In genomic region chr16:78407191-78407590, GRCh38 we compare ENCODE assay signal across 26 cellular contexts.
DNase-seq lines count a peak whose midpoint lies in the region; ATAC-seq and TF ChIP-seq lines count a peak whose summit lies in the region.
"Had no signal": no experiment of that assay in that cellular context is flagged by ENCODE, and none has a peak within 500 bp of the region (broad histone marks: within the 10 kb centered on the region; RNA-seq: fewer than 3 reads in every experiment).

No MANE protein-coding gene starts in this region.

- H3K9me3 Mint-ChIP-seq in neural progenitor cell = peaks cover 16% of the 10 kb centered on the region

- H3K9ac ChIP-seq in adipocyte (ENCODE audit: low read length) (no peak overlapping the region), neural progenitor cell (no peak overlapping the region)

- no peaks in the 10 kb centered on the region for H3K79me2 ChIP-seq in neural progenitor cell (ENCODE audit: low read depth)

- no peak overlapping the region for H3K4me2 ChIP-seq in neural progenitor cell

- no peaks in the 10 kb centered on the region for H3F3A ChIP-seq in neural progenitor cell (ENCODE audit: low read depth)

- DNase-seq in AG10803 (ENCODE audit: low read depth) (peak; percentile 1), adipocyte (ENCODE audit: low read depth) (peak; percentile 27), fibroblast of peridontal ligament (ENCODE audit: extremely low read depth) (peak; percentile 1), neural progenitor cell (ENCODE audit: low spot score) (no peak), GM19238 (ENCODE audit: insufficient read length, low spot score) (no peak), inferior parietal cortex (ENCODE audit: extremely low spot score) (no peak), NCI-H1417 (lab: John Stamatoyannopoulos, UW) (no peak)
- DNase-seq: activated CD4-positive, alpha-beta memory T cell treated with anti-CD3 and anti-CD28 coated beads for 36 hours; activated CD4-positive, alpha-beta T cell treated with anti-CD3 and anti-CD28 coated beads for 1 hour; activated naive CD4-positive, alpha-beta T cell; activated T-cell treated with anti-CD3 and anti-CD28 coated beads, Interleukin-2, amount 50 U/mL, for 72 hours; adrenal gland; AML-193; CD4-positive, alpha-beta memory T cell; glutamatergic neuron; kidney; natural killer cell; NCI-H1105 treated with DMSO at 0.1 percent for 48 hours; NCI-H1930; NCI-H526; OCI-M1; small intestine; stimulated activated naive CD4-positive, alpha-beta T cell; upper lobe of right lung had no signal

- H3K36me3 ChIP-seq in adipocyte (ENCODE audit: control insufficient read depth, insufficient read depth, low read length, severe bottlenecking) (no peaks in the 10 kb centered on the region), neural progenitor cell (no peaks in the 10 kb centered on the region)
- H3K36me3 ChIP-seq: adrenal gland, suprapubic skin, upper lobe of right lung had no signal

- no peak for TF ChIP-seq CTCF in AG10803 (conservative IDR thresholded peaks at IDR 0.05; ENCODE audit: low read length)
- no peak for TF ChIP-seq CTCF in neural progenitor cell (IDR thresholded peaks at IDR 0.05)

- H3K9me3 ChIP-seq in adipocyte (ENCODE audit: control insufficient read depth, low read length) (no peaks in the 10 kb centered on the region), neural progenitor cell (ENCODE audit: low read depth) (no peaks in the 10 kb centered on the region)
- H3K9me3 ChIP-seq: adrenal gland, suprapubic skin, upper lobe of right lung had no signal

- H3K27ac ChIP-seq in neural progenitor cell = no peak overlapping the region
- H3K27ac ChIP-seq: adrenal gland, suprapubic skin, upper lobe of right lung had no signal

- H3K4me3 Mint-ChIP-seq in neural progenitor cell = no peak overlapping the region
- H3K4me3 Mint-ChIP-seq: activated CD4-positive, alpha-beta memory T cell treated with anti-CD3 and anti-CD28 coated beads for 36 hours; activated T-cell treated with anti-CD3 and anti-CD28 coated beads, Interleukin-2, amount 50 U/mL, for 72 hours; CD4-positive, alpha-beta memory T cell; natural killer cell had no signal

- H2AFZ ChIP-seq in neural progenitor cell (replicated peaks) = no peak overlapping the region

- no peak for ATAC-seq in HG03571 (IDR thresholded peaks at IDR 0.05; ENCODE audit: unreplicated experiment)
- ATAC-seq: activated T-cell treated with anti-CD3 and anti-CD28 coated beads, Interleukin-2, amount 50 U/mL, for 72 hours; natural killer cell; upper lobe of right lung had no signal

- H3K27me3 ChIP-seq in adipocyte (replicated peaks; ENCODE audit: control insufficient read depth, insufficient read depth, low read length) (no peaks in the 10 kb centered on the region), neural progenitor cell (no peaks in the 10 kb centered on the region)
- H3K27me3 ChIP-seq: adrenal gland, suprapubic skin, upper lobe of right lung had no signal

- peak overlapping the region; percentile 9 for H3K27ac Mint-ChIP-seq in neural progenitor cell
- H3K27ac Mint-ChIP-seq: activated CD4-positive, alpha-beta memory T cell treated with anti-CD3 and anti-CD28 coated beads for 36 hours; activated T-cell treated with anti-CD3 and anti-CD28 coated beads, Interleukin-2, amount 50 U/mL, for 72 hours; CD4-positive, alpha-beta memory T cell; natural killer cell had no signal

- peaks cover 14% of the 10 kb centered on the region for H3K4me1 ChIP-seq in adipocyte (ENCODE audit: control insufficient read depth, insufficient read depth, low read length)
- H3K4me1 ChIP-seq in neural progenitor cell = no peaks in the 10 kb centered on the region
- H3K4me1 ChIP-seq: adrenal gland, suprapubic skin, upper lobe of right lung had no signal

- H3K36me3 Mint-ChIP-seq in neural progenitor cell = peaks cover 5% of the 10 kb centered on the region
- H3K36me3 Mint-ChIP-seq: natural killer cell had no signal

- H3K4me3 ChIP-seq in AG10803 (ENCODE audit: low read length) (no peak overlapping the region), adipocyte (ENCODE audit: low read length) (peak overlapping the region; percentile 28), neural progenitor cell (no peak overlapping the region)
- H3K4me3 ChIP-seq: adrenal gland, suprapubic skin, upper lobe of right lung had no signal

- no peaks in the 10 kb centered on the region for H4K20me1 ChIP-seq in neural progenitor cell (ENCODE audit: low read depth)

- no peaks in the 10 kb centered on the region for H3K27me3 Mint-ChIP-seq in neural progenitor cell (ENCODE audit: insufficient read depth, low read depth)
- H3K27me3 Mint-ChIP-seq: activated CD4-positive, alpha-beta memory T cell treated with anti-CD3 and anti-CD28 coated beads for 36 hours; CD4-positive, alpha-beta memory T cell had no signal

- H3K4me1 Mint-ChIP-seq in neural progenitor cell = no peaks in the 10 kb centered on the region
- H3K4me1 Mint-ChIP-seq: CD4-positive, alpha-beta memory T cell; natural killer cell had no signal

Comparison
In these comparisons a context has a peak if more than half of its experiments do, and no peak if none do; other contexts are left out.
1. DNase-seq: peak in AG10803 (single experiment), adipocyte (single experiment) and fibroblast of peridontal ligament (single experiment); none in neural progenitor cell (single experiment), GM19238 (single experiment), inferior parietal cortex (single experiment) and NCI-H1417 (0 of 3).